Comparison of ENCODE assay signal across 1 cellular context in genomic region chr17:57578608-57578990, GRCh38.
TF ChIP-seq lines count a peak whose summit lies in the region.

No MANE protein-coding gene starts in this region.

TF ChIP-seq in GM12878, 131 proteins besides CTCF, POLR2A, EP300 and RAD21 (continued from another document and continues in another):
- TF ChIP-seq, protein P1, sequence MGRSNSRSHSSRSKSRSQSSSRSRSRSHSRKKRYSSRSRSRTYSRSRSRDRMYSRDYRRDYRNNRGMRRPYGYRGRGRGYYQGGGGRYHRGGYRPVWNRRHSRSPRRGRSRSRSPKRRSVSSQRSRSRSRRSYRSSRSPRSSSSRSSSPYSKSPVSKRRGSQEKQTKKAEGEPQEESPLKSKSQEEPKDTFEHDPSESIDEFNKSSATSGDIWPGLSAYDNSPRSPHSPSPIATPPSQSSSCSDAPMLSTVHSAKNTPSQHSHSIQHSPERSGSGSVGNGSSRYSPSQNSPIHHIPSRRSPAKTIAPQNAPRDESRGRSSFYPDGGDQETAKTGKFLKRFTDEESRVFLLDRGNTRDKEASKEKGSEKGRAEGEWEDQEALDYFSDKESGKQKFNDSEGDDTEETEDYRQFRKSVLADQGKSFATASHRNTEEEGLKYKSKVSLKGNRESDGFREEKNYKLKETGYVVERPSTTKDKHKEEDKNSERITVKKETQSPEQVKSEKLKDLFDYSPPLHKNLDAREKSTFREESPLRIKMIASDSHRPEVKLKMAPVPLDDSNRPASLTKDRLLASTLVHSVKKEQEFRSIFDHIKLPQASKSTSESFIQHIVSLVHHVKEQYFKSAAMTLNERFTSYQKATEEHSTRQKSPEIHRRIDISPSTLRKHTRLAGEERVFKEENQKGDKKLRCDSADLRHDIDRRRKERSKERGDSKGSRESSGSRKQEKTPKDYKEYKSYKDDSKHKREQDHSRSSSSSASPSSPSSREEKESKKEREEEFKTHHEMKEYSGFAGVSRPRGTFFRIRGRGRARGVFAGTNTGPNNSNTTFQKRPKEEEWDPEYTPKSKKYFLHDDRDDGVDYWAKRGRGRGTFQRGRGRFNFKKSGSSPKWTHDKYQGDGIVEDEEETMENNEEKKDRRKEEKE (IDR thresholded peaks at IDR 0.05), result no peak
- TF ChIP-seq EED (IDR thresholded peaks at IDR 0.05; ENCODE audit: low read depth) (no peak), JUND (IDR thresholded peaks at IDR 0.05; ENCODE audit: low read depth, low read length) (no peak), ESRRA (IDR thresholded peaks at IDR 0.05; ENCODE audit: low read length) (no peak), HDAC2 (IDR thresholded peaks at IDR 0.05) (no peak), EZH2 (IDR thresholded peaks at IDR 0.05; ENCODE audit: borderline replicate concordance, control insufficient read depth, low read depth, low read length) (no peak), BRCA1 (IDR thresholded peaks at IDR 0.05; ENCODE audit: low read depth, low read length) (no peak), CBX3 (IDR thresholded peaks at IDR 0.05; ENCODE audit: borderline replicate concordance, low read depth) (no peak), SIX5 (IDR thresholded peaks at IDR 0.05; ENCODE audit: low read depth, low read length, severe bottlenecking) (no peak), CBX5 (IDR thresholded peaks at IDR 0.05; ENCODE audit: low read depth) (no peak), NRF1 (conservative IDR thresholded peaks at IDR 0.05; ENCODE audit: low read depth, low read length) (no peak), POLR2AphosphoS2 (IDR thresholded peaks at IDR 0.05; ENCODE audit: low read depth, low read length) (no peak), ZNF622 (IDR thresholded peaks at IDR 0.05) (no peak), FOXK2 (IDR thresholded peaks at IDR 0.05) (no peak), RUNX3 (IDR thresholded peaks at IDR 0.05; ENCODE audit: low read length) (peak; percentile 30; the same call in 1 of the 2 replicates), BCL11A (IDR thresholded peaks at IDR 0.05; ENCODE audit: low read depth, low read length) (peak; percentile 76), CHD1 (IDR thresholded peaks at IDR 0.05; ENCODE audit: low read depth, low read length) (no peak), TARDBP (IDR thresholded peaks at IDR 0.05; ENCODE audit: borderline replicate concordance) (no peak), IRF4 (IDR thresholded peaks at IDR 0.05; ENCODE audit: low read depth, low read length) (peak; percentile 32; the same call in 1 of the 2 replicates), ETV6 (conservative IDR thresholded peaks at IDR 0.05 in 1 of 2, IDR thresholded peaks at IDR 0.05 in 1 of 2; ENCODE audit: borderline replicate concordance in 1 of 2, low read depth in 1 of 2) (no peak), SREBF1 (IDR thresholded peaks at IDR 0.05; ENCODE audit: low read length) (no peak), DPF2 (IDR thresholded peaks at IDR 0.05) (0 out of 2 replicates have a peak, but pooled peaks have one; percentile 59), ZNF217 (IDR thresholded peaks at IDR 0.05) (no peak), ASH2L (IDR thresholded peaks at IDR 0.05; ENCODE audit: borderline replicate concordance, low read depth) (no peak), TCF7 (IDR thresholded peaks at IDR 0.05; ENCODE audit: borderline replicate concordance) (no peak), GATAD2B (conservative IDR thresholded peaks at IDR 0.05; ENCODE audit: low read depth) (0 out of 2 replicates have a peak, but pooled peaks have one; percentile 47), RBBP5 (conservative IDR thresholded peaks at IDR 0.05) (no peak), YY1 (IDR thresholded peaks at IDR 0.05; ENCODE audit: low read depth, low read length) (no peak), FOS (IDR thresholded peaks at IDR 0.05; ENCODE audit: borderline replicate concordance, extremely low read depth, insufficient read length) (no peak), CREB1 (IDR thresholded peaks at IDR 0.05; ENCODE audit: low read depth) (no peak), FOXM1 (IDR thresholded peaks at IDR 0.05; ENCODE audit: low read depth, low read length) (no peak), STAT1 (conservative IDR thresholded peaks at IDR 0.05) (no peak), NFXL1 (IDR thresholded peaks at IDR 0.05; ENCODE audit: borderline replicate concordance) (no peak), HDAC6 (IDR thresholded peaks at IDR 0.05; ENCODE audit: unreplicated experiment) (no peak), IKZF1 (conservative IDR thresholded peaks at IDR 0.05) (peak; percentile 78), PBX3 (IDR thresholded peaks at IDR 0.05; ENCODE audit: insufficient replicate concordance, low read depth, low read length) (no peak), SRF (IDR thresholded peaks at IDR 0.05; ENCODE audit: low read depth in 2 of 2, low read length in 2 of 2) (no peak), TBL1XR1 (IDR thresholded peaks at IDR 0.05; ENCODE audit: low read depth, low read length) (no peak), SMC3 (IDR thresholded peaks at IDR 0.05; ENCODE audit: borderline replicate concordance, low read length) (no peak), IKZF2 (IDR thresholded peaks at IDR 0.05) (peak; percentile 62 to 72; a peak in 2 of 4 replicates), SUPT20H (IDR thresholded peaks at IDR 0.05; ENCODE audit: borderline replicate concordance, control insufficient read depth, low read depth, low read length) (no peak), RELA (IDR thresholded peaks at IDR 0.05; ENCODE audit: borderline replicate concordance, partially characterized antibody) (no peak), TCF12 (IDR thresholded peaks at IDR 0.05; ENCODE audit: low read depth, low read length) (no peak), RB1 (IDR thresholded peaks at IDR 0.05; ENCODE audit: borderline replicate concordance) (no peak), MXI1 (IDR thresholded peaks at IDR 0.05; ENCODE audit: low read depth, low read length) (no peak), PAX5 (IDR thresholded peaks at IDR 0.05; ENCODE audit: borderline replicate concordance, low read depth, low read length) (no peak), BMI1 (IDR thresholded peaks at IDR 0.05; ENCODE audit: borderline replicate concordance) (peak; percentile 32; the same call in 1 of the 2 replicates), GABPA (IDR thresholded peaks at IDR 0.05; ENCODE audit: low read depth) (no peak), LARP7 (IDR thresholded peaks at IDR 0.05) (no peak), SMAD1 (IDR thresholded peaks at IDR 0.05; ENCODE audit: low read depth, partially characterized antibody) (peak; percentile 67)
- TF ChIP-seq, protein P2, sequence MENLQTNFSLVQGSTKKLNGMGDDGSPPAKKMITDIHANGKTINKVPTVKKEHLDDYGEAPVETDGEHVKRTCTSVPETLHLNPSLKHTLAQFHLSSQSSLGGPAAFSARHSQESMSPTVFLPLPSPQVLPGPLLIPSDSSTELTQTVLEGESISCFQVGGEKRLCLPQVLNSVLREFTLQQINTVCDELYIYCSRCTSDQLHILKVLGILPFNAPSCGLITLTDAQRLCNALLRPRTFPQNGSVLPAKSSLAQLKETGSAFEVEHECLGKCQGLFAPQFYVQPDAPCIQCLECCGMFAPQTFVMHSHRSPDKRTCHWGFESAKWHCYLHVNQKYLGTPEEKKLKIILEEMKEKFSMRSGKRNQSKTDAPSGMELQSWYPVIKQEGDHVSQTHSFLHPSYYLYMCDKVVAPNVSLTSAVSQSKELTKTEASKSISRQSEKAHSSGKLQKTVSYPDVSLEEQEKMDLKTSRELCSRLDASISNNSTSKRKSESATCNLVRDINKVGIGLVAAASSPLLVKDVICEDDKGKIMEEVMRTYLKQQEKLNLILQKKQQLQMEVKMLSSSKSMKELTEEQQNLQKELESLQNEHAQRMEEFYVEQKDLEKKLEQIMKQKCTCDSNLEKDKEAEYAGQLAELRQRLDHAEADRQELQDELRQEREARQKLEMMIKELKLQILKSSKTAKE (IDR thresholded peaks at IDR 0.05; ENCODE audit: low read depth, poor library complexity, severe bottlenecking), result no peak
- TF ChIP-seq, protein P3, sequence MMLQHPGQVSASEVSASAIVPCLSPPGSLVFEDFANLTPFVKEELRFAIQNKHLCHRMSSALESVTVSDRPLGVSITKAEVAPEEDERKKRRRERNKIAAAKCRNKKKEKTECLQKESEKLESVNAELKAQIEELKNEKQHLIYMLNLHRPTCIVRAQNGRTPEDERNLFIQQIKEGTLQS (IDR thresholded peaks at IDR 0.05; ENCODE audit: borderline replicate concordance, extremely low read depth, low read depth, low read length), result no peak
- TF ChIP-seq, protein P4, sequence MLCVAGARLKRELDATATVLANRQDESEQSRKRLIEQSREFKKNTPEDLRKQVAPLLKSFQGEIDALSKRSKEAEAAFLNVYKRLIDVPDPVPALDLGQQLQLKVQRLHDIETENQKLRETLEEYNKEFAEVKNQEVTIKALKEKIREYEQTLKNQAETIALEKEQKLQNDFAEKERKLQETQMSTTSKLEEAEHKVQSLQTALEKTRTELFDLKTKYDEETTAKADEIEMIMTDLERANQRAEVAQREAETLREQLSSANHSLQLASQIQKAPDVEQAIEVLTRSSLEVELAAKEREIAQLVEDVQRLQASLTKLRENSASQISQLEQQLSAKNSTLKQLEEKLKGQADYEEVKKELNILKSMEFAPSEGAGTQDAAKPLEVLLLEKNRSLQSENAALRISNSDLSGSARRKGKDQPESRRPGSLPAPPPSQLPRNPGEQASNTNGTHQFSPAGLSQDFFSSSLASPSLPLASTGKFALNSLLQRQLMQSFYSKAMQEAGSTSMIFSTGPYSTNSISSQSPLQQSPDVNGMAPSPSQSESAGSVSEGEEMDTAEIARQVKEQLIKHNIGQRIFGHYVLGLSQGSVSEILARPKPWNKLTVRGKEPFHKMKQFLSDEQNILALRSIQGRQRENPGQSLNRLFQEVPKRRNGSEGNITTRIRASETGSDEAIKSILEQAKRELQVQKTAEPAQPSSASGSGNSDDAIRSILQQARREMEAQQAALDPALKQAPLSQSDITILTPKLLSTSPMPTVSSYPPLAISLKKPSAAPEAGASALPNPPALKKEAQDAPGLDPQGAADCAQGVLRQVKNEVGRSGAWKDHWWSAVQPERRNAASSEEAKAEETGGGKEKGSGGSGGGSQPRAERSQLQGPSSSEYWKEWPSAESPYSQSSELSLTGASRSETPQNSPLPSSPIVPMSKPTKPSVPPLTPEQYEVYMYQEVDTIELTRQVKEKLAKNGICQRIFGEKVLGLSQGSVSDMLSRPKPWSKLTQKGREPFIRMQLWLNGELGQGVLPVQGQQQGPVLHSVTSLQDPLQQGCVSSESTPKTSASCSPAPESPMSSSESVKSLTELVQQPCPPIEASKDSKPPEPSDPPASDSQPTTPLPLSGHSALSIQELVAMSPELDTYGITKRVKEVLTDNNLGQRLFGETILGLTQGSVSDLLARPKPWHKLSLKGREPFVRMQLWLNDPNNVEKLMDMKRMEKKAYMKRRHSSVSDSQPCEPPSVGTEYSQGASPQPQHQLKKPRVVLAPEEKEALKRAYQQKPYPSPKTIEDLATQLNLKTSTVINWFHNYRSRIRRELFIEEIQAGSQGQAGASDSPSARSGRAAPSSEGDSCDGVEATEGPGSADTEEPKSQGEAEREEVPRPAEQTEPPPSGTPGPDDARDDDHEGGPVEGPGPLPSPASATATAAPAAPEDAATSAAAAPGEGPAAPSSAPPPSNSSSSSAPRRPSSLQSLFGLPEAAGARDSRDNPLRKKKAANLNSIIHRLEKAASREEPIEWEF (IDR thresholded peaks at IDR 0.05; ENCODE audit: insufficient replicate concordance, low read depth, low read length), result no peak
- TF ChIP-seq, protein P5, sequence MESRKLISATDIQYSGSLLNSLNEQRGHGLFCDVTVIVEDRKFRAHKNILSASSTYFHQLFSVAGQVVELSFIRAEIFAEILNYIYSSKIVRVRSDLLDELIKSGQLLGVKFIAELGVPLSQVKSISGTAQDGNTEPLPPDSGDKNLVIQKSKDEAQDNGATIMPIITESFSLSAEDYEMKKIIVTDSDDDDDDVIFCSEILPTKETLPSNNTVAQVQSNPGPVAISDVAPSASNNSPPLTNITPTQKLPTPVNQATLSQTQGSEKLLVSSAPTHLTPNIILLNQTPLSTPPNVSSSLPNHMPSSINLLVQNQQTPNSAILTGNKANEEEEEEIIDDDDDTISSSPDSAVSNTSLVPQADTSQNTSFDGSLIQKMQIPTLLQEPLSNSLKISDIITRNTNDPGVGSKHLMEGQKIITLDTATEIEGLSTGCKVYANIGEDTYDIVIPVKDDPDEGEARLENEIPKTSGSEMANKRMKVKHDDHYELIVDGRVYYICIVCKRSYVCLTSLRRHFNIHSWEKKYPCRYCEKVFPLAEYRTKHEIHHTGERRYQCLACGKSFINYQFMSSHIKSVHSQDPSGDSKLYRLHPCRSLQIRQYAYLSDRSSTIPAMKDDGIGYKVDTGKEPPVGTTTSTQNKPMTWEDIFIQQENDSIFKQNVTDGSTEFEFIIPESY (IDR thresholded peaks at IDR 0.05), result no peak
- TF ChIP-seq, protein P6, sequence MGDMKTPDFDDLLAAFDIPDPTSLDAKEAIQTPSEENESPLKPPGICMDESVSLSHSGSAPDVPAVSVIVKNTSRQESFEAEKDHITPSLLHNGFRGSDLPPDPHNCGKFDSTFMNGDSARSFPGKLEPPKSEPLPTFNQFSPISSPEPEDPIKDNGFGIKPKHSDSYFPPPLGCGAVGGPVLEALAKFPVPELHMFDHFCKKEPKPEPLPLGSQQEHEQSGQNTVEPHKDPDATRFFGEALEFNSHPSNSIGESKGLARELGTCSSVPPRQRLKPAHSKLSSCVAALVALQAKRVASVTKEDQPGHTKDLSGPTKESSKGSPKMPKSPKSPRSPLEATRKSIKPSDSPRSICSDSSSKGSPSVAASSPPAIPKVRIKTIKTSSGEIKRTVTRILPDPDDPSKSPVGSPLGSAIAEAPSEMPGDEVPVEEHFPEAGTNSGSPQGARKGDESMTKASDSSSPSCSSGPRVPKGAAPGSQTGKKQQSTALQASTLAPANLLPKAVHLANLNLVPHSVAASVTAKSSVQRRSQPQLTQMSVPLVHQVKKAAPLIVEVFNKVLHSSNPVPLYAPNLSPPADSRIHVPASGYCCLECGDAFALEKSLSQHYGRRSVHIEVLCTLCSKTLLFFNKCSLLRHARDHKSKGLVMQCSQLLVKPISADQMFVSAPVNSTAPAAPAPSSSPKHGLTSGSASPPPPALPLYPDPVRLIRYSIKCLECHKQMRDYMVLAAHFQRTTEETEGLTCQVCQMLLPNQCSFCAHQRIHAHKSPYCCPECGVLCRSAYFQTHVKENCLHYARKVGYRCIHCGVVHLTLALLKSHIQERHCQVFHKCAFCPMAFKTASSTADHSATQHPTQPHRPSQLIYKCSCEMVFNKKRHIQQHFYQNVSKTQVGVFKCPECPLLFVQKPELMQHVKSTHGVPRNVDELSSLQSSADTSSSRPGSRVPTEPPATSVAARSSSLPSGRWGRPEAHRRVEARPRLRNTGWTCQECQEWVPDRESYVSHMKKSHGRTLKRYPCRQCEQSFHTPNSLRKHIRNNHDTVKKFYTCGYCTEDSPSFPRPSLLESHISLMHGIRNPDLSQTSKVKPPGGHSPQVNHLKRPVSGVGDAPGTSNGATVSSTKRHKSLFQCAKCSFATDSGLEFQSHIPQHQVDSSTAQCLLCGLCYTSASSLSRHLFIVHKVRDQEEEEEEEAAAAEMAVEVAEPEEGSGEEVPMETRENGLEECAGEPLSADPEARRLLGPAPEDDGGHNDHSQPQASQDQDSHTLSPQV (IDR thresholded peaks at IDR 0.05), result no peak
